ENCODE assay signal across 11 cellular contexts in genomic region chr2:172082944-172083718, GRCh38. TPM values are rescaled to one million over a fixed set of nuclear protein-coding genes. Genes with fewer than 3 reads are reported as not detected.
DNase-seq lines count a peak whose midpoint lies in the region; ATAC-seq, FAIRE-seq and TF ChIP-seq lines count a peak whose summit lies in the region.
"Had no signal": no experiment of that assay in that cellular context is flagged by ENCODE, and none has a peak within 500 bp of the region (broad histone marks: within the 10 kb centered on the region; RNA-seq: fewer than 3 reads in every experiment).

No MANE protein-coding gene starts in this region.

- H3K36me3 Mint-ChIP-seq in nephron (ENCODE audit: low read depth) = no peaks in the 10 kb centered on the region

- peaks cover 60% of the 10 kb centered on the region for H3K4me1 ChIP-seq in HUES6 (ENCODE audit: control insufficient read depth, insufficient read depth, low read length)
- H3K4me1 ChIP-seq in K562 (replicated peaks in 1 of 2; ENCODE audit: control insufficient read depth in 2 of 2, insufficient read depth in 2 of 2, low read length in 2 of 2) = peaks cover 7 to 43% of the 10 kb centered on the region in 2 experiments; a peak in 4 of 5 replicates

- CTCF ChIA-PET in K562 (lab: Yijun Ruan, JAX; ENCODE audit: low intra/inter-chr PET ratio) = no interaction called here

- no peak overlapping the region for H3K4me2 ChIP-seq in K562 (ENCODE audit: insufficient read depth, low read length)

- TF ChIP-seq CTCF in K562 (IDR thresholded peaks at IDR 0.05 in 2 of 3, conservative IDR thresholded peaks at IDR 0.05 in 1 of 3; ENCODE audit: insufficient read depth in 2 of 3, low read depth in 1 of 3, low read length in 3 of 3) (no peak), nephron (IDR thresholded peaks at IDR 0.05; ENCODE audit: unreplicated experiment in 3 of 3) (no peak)

- in situ Hi-C loops in K562 (cut with MboI) = no loop called here

- intact Hi-C loops in K562 (cut with micrococcal nuclease) = no loop called here

- peaks cover 8% of the 10 kb centered on the region; the same call in 2 of the 3 replicates for H3K79me2 ChIP-seq in K562 (ENCODE audit: control insufficient read depth, insufficient read depth, low read length)

- peaks cover 7% of the 10 kb centered on the region for H3K9me3 Mint-ChIP-seq in nephron

- peak; percentile 22 for DNase-seq in COLO668 (lab: John Stamatoyannopoulos, UW; ENCODE audit: unreplicated experiment)
- no peak for DNase-seq in K562 (ENCODE audit: extremely low read depth in 1 of 4, low spot score in 3 of 4)
- DNase-seq in T1000 (lab: John Stamatoyannopoulos, UW) = no peak
- no peak for DNase-seq in DMS 273 (lab: John Stamatoyannopoulos, UW; ENCODE audit: unreplicated experiment)
- no peak for DNase-seq in NK-92 treated with Interleukin-12 subunit alpha and Interleukin-12 subunit beta, amount 100 ng/mL, for 24 hours (lab: John Stamatoyannopoulos, UW)
- DNase-seq in glomerular visceral epithelial cell (ENCODE audit: extremely low spot score) = no peak
- DNase-seq: activated CD4-positive, CD25-positive, alpha-beta regulatory T cell treated with anti-CD3 and anti-CD28 coated beads, Interleukin-2, amount 50 U/mL, for 72 hours; central memory CD4-positive, alpha-beta T cell had no signal

- H3K27me3 Mint-ChIP-seq in nephron (ENCODE audit: low read depth) = peaks cover 100% of the 10 kb centered on the region

- TF ChIP-seq RAD21 in K562 (CRISPR knock-in tag; conservative IDR thresholded peaks at IDR 0.05 in 1 of 2, IDR thresholded peaks at IDR 0.05 in 1 of 2) = no peak

- no peak overlapping the region for H2AFZ ChIP-seq in K562 (ENCODE audit: low read depth, low read length)

- no peaks in the 10 kb centered on the region for H3K9me3 ChIP-seq in HUES6 (ENCODE audit: control insufficient read depth, insufficient read depth, low read depth, low read length)
- 0 out of 2 replicates have a peak, but pooled peaks cover 3% of the 10 kb centered on the region for H3K9me3 ChIP-seq in K562 (replicated peaks; ENCODE audit: control insufficient read depth, insufficient read depth, low read depth, low read length)
- H3K9me3 ChIP-seq: right atrium auricular region had no signal

- ATAC-seq in K562 = no peak

- H3K27ac ChIP-seq in HUES6 (ENCODE audit: low read depth, low read length) (no peak overlapping the region), K562 (ENCODE audit: extremely low read depth, low read depth, low read length) (no peak overlapping the region)
- H3K27ac ChIP-seq: right atrium auricular region had no signal

- peaks cover 100% of the 10 kb centered on the region for H3K27me3 ChIP-seq in HUES6 (ENCODE audit: control insufficient read depth, insufficient read depth, low read length)
- H3K27me3 ChIP-seq in K562 (ENCODE audit: control insufficient read depth in 2 of 2, insufficient read depth in 2 of 2, low read length in 2 of 2) = no peaks in the 10 kb centered on the region

- H3K9me1 ChIP-seq in K562 (ENCODE audit: control insufficient read depth, insufficient read depth, low read length) = no peaks in the 10 kb centered on the region

- H3K4me1 Mint-ChIP-seq in nephron = peaks cover 42% of the 10 kb centered on the region

- WGBS in K562 (ENCODE audit: insufficient coverage, low coverage, missing lambda C conversion rate) = 97% methylated on average over 32 of the region's 43 CpGs

- TF ChIP-seq POLR2A in K562 (conservative IDR thresholded peaks at IDR 0.05) = no peak

- H4K20me1 ChIP-seq in K562 (replicated peaks; ENCODE audit: control insufficient read depth, insufficient read depth, low read length) = no peaks in the 10 kb centered on the region

- H3K27ac Mint-ChIP-seq in nephron = no peak overlapping the region

- BruUV-seq in K562 (replicated peaks; lab: Mats Ljungman, UMichigan) = no TSS peak

- no peak for FAIRE-seq in K562 (lab: Jason Lieb, UNC)

- POLR2A ChIA-PET in K562 (lab: Yijun Ruan, JAX) = interaction anchor here (0.5 to 1.4 kb wide), 3 partner anchors 9 to 22 kb away, joined by 3 read pairs; no protein-coding TSS in a partner anchor

- no peak for TF ChIP-seq EP300 in K562 (IDR thresholded peaks at IDR 0.05; ENCODE audit: low read length)

- H3K4me3 ChIP-seq in HUES6 (ENCODE audit: low read depth, low read length) (peak overlapping the region; percentile 69; the same call in 1 of the 2 replicates), K562 (no peak overlapping the region)
- H3K4me3 ChIP-seq: right atrium auricular region had no signal

- H3K9ac ChIP-seq in HUES6 (ENCODE audit: low read length) (no peak overlapping the region), K562 (ENCODE audit: insufficient read depth in 1 of 2, low read depth in 2 of 2, low read length in 2 of 2) (no peak overlapping the region)

- H3K36me3 ChIP-seq in HUES6 (ENCODE audit: control insufficient read depth, insufficient read depth, low read length) = no peaks in the 10 kb centered on the region
- peaks cover 14% of the 10 kb centered on the region; the same call in 1 of the 3 replicates for H3K36me3 ChIP-seq in K562 (ENCODE audit: control insufficient read depth, insufficient read depth, low read length)
- H3K36me3 ChIP-seq: right atrium auricular region had no signal

- H3K4me3 Mint-ChIP-seq in nephron = peak overlapping the region in 2 of 3 experiments; percentile 29 to 46

TF ChIP-seq in K562, 482 proteins besides CTCF, POLR2A, EP300 and RAD21 (continues in another document):
- TF ChIP-seq POLR2G (IDR thresholded peaks at IDR 0.05; ENCODE audit: low read depth, low read length) (peak; percentile 43; the same call in 1 of the 2 replicates), GATA2 (CRISPR knock-in tag; IDR thresholded peaks at IDR 0.05) (no peak), ZBTB1 (CRISPR knock-in tag; IDR thresholded peaks at IDR 0.05; ENCODE audit: borderline replicate concordance, low read depth) (no peak), RUNX1 (IDR thresholded peaks at IDR 0.05; ENCODE audit: low read depth) (no peak), YBX1 (IDR thresholded peaks at IDR 0.05) (no peak)
- TF ChIP-seq, protein P1, sequence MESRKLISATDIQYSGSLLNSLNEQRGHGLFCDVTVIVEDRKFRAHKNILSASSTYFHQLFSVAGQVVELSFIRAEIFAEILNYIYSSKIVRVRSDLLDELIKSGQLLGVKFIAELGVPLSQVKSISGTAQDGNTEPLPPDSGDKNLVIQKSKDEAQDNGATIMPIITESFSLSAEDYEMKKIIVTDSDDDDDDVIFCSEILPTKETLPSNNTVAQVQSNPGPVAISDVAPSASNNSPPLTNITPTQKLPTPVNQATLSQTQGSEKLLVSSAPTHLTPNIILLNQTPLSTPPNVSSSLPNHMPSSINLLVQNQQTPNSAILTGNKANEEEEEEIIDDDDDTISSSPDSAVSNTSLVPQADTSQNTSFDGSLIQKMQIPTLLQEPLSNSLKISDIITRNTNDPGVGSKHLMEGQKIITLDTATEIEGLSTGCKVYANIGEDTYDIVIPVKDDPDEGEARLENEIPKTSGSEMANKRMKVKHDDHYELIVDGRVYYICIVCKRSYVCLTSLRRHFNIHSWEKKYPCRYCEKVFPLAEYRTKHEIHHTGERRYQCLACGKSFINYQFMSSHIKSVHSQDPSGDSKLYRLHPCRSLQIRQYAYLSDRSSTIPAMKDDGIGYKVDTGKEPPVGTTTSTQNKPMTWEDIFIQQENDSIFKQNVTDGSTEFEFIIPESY (CRISPR knock-in tag; IDR thresholded peaks at IDR 0.05) = peak; percentile 87

RNA-seq across cellular contexts. Expression of gene DLX1, which starts 2.2 kb away (rescaled TPM):
- 20.0 and 37.1 TPM in 2 replicates for total RNA-seq in K562 (2011; cell fraction: chromatin; rRNA removed; ENCODE audit: low replicate concordance)
- total RNA-seq in K562 (2011; cell fraction: nucleolus; rRNA removed) = 24.7 and 25.5 TPM in 2 replicates
- 16.4 and 21.0 TPM in 2 replicates for total RNA-seq in K562 (2011; cell fraction: nucleoplasm; rRNA removed)
- total RNA-seq in K562 (2014; rRNA removed) (9.6 and 11.1 TPM in 2 replicates), K562 (2014; rRNA removed; fragmentation: Illumina TruSeq; extraction: Trizol) (5.4 and 6.3 TPM in 2 replicates), K562 (2015; rRNA removed; fragmentation: Illumina TruSeq; extraction: Trizol) (9.8 and 9.9 TPM in 2 replicates), K562 (2021) (16.1 and 19.0 TPM in 2 replicates)
- polyA plus RNA-seq in K562 (2011; rRNA removed) (8.0 and 13.5 TPM in 2 replicates), K562 (2014; fragmentation: Illumina TruSeq; extraction: Trizol) (13.6 and 15.6 TPM in 2 replicates), K562 (2014; fragmentation: Nextera tagmentation; extraction: Ambion mirVana) (1 to 10 TPM; 1.9 to 2.0 TPM), K562 (2014; rRNA removed) (26.2 and 26.5 TPM in 2 replicates)
- polyA plus RNA-seq in K562 (2011; cell fraction: cytosol; rRNA removed) = 12.3 and 14.0 TPM in 2 replicates
- polyA plus RNA-seq in K562 (2011; cell fraction: nucleus; rRNA removed) = 69.1 and 75.6 TPM in 2 replicates
- 12.3 and 39.4 TPM in 2 replicates for polyA plus RNA-seq in K562 (2012)
- 2.3 and 4.3 TPM in 2 replicates for polyA minus RNA-seq in K562 (2011; rRNA and poly(A)+ RNA removed)
- polyA minus RNA-seq in K562 (2011; cell fraction: cytosol; rRNA and poly(A)+ RNA removed) = 4.1 and 9.0 TPM in 2 replicates
- polyA minus RNA-seq in K562 (2011; cell fraction: nucleus; rRNA and poly(A)+ RNA removed) = 13.7 and 28.1 TPM in 2 replicates
- total RNA-seq: right atrium auricular region had no signal

RNA-seq across cellular contexts. Expression of gene DLX2, which starts 19.6 kb away (rescaled TPM):
- 0.76 and 1.6 TPM in 2 replicates for total RNA-seq in K562 (2011; cell fraction: chromatin; rRNA removed; ENCODE audit: low replicate concordance)
- 1.2 and 1.5 TPM in 2 replicates for total RNA-seq in K562 (2011; cell fraction: nucleolus; rRNA removed)
- 1.8 and 2.1 TPM in 2 replicates for total RNA-seq in K562 (2011; cell fraction: nucleoplasm; rRNA removed)
- total RNA-seq in K562 (2014; rRNA removed) (0.86 and 1.7 TPM in 2 replicates), K562 (2014; rRNA removed; fragmentation: Illumina TruSeq; extraction: Trizol) (0.15 and 0.29 TPM in 2 replicates), K562 (2015; rRNA removed; fragmentation: Illumina TruSeq; extraction: Trizol) (0.51 and 0.64 TPM in 2 replicates), K562 (2021) (3.6 and 4.3 TPM in 2 replicates)
- polyA plus RNA-seq in K562 (2011; rRNA removed) (0.14 and 0.31 TPM in 2 replicates), K562 (2014; fragmentation: Illumina TruSeq; extraction: Trizol) (1.4 and 2.0 TPM in 2 replicates), K562 (2014; fragmentation: Nextera tagmentation; extraction: Ambion mirVana) (1 to 10 TPM in 1 of 2 experiments, under 1 TPM in 1; 0.49 to 2.1 TPM), K562 (2014; rRNA removed) (2.0 and 2.9 TPM in 2 replicates)
- 0.13 and 0.67 TPM in 2 replicates for polyA plus RNA-seq in K562 (2011; cell fraction: cytosol; rRNA removed)
- 0.83 and 1.8 TPM in 2 replicates for polyA plus RNA-seq in K562 (2011; cell fraction: nucleus; rRNA removed)
- 2.1 and 9.9 TPM in 2 replicates for polyA plus RNA-seq in K562 (2012)
- polyA minus RNA-seq in K562 (2011; rRNA and poly(A)+ RNA removed) = not detected in 2 replicates
- 0.48 and 1.0 TPM in 2 replicates for polyA minus RNA-seq in K562 (2011; cell fraction: cytosol; rRNA and poly(A)+ RNA removed)
- 0.44 and 0.54 TPM in 2 replicates for polyA minus RNA-seq in K562 (2011; cell fraction: nucleus; rRNA and poly(A)+ RNA removed)
- total RNA-seq: right atrium auricular region had no signal
